Comparison of ENCODE assay signal across 29 cellular contexts in the genomic region with DNA sequence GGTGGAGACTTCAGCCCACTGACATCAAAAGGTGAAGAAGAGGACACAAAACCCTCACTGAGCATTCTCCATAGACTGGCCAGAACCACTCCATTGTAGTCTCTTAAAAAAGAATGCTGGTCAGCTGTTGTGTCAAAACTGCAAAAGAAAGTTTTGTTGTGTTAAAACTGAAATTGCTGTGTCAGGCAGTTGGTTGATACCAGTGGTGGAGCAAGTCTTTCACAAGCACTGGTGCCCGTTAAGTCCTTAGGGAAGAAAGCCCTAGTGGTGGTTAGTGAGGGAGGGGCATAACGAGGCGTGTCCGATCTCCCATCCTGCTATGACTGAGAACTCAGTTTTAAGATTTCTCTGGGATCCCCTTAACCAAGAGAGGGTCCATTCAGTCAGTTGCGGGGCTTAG.
"Had no signal": no experiment of that assay in that cellular context is flagged by ENCODE, and none has a peak within 500 bp of the region (broad histone marks: within the 10 kb centered on the region; RNA-seq: fewer than 3 reads in every experiment).

No MANE protein-coding gene starts in this region.

- H3K9me3 ChIP-seq: gastrocnemius medialis had no signal

- H3K4me3 ChIP-seq: coronary artery, esophagus muscularis mucosa, gastrocnemius medialis, heart right ventricle, hepatocyte had no signal

- H3K4me2 ChIP-seq: hepatocyte had no signal

- H3K79me2 ChIP-seq: hepatocyte had no signal

- H3K4me1 ChIP-seq: esophagus muscularis mucosa, foreskin keratinocyte, gastrocnemius medialis, heart right ventricle had no signal

- H3K27me3 ChIP-seq: brain microvascular endothelial cell, esophagus muscularis mucosa, foreskin keratinocyte, gastrocnemius medialis, heart right ventricle, hepatocyte had no signal

- H3K36me3 ChIP-seq: brain microvascular endothelial cell, esophagus muscularis mucosa, gastrocnemius medialis, heart right ventricle had no signal

- H2AFZ ChIP-seq: hepatocyte had no signal

- DNase-seq: activated CD4-positive, alpha-beta T cell treated with anti-CD3 and anti-CD28 coated beads for 1 hour; activated CD4-positive, alpha-beta T cell treated with anti-CD3 and anti-CD28 coated beads for 4 hours; activated CD4-positive, alpha-beta T cell treated with anti-CD3 and anti-CD28 coated beads, Interleukin-2, amount 10 ng/mL, durations not matched to agents 7 days and 5 days; activated CD4-positive, alpha-beta T cell treated with anti-CD3 and anti-CD28 coated beads, Interleukin-2, amount 50 U/mL, for 48 hours; activated CD8-positive, alpha-beta memory T cell treated with anti-CD3 and anti-CD28 coated beads for 24 hours; activated CD8-positive, alpha-beta T cell treated with anti-CD3 and anti-CD28 coated beads for 36 hours; activated effector memory CD4-positive, alpha-beta T cell treated with Interleukin-2 at 50 U/mL for 16 hours; activated gamma-delta T cell treated with Interleukin-2 at 50 U/mL for 16 hours; activated naive CD4-positive, alpha-beta T cell treated with anti-CD3 and anti-CD28 coated beads, Interleukin-2, amount 50 U/mL, for 16 hours; activated naive CD4-positive, alpha-beta T cell treated with Interleukin-2 at 50 U/mL for 16 hours; activated T-cell treated with anti-CD3 and anti-CD28 coated beads, Interleukin-2, amount 50 U/mL, for 4 hours; amniotic stem cell; anterior cingulate cortex; brain microvascular endothelial cell; dermis blood vessel endothelial cell; effector CD4-positive, alpha-beta T cell; effector memory CD8-positive, alpha-beta T cell; erythroblast; foreskin keratinocyte; gastrocnemius medialis; heart right ventricle; T-helper 17 cell; T1000 had no signal

- H3K27ac ChIP-seq: brain microvascular endothelial cell, coronary artery, esophagus muscularis mucosa, foreskin keratinocyte, gastrocnemius medialis, heart right ventricle, hepatocyte, VCaP had no signal

- ATAC-seq: activated CD8-positive, alpha-beta T cell treated with anti-CD3 and anti-CD28 coated beads for 36 hours; activated T-cell treated with anti-CD3 and anti-CD28 coated beads, Interleukin-2, amount 50 U/mL, for 4 hours; activated T-helper 17 cell treated with anti-CD3 and anti-CD28 coated beads, Interleukin-2, amount 50 U/mL, for 72 hours; effector memory CD8-positive, alpha-beta T cell; foreskin keratinocyte; gastrocnemius medialis; heart right ventricle; T-helper 17 cell; WTC11 had no signal
